8 cellular contexts compared by ENCODE assay signal in genomic region chr2:238060542-238061309, GRCh38. TPM values are rescaled to one million over a fixed set of nuclear protein-coding genes. Genes with fewer than 3 reads are reported as not detected.
DNase-seq lines count a peak whose midpoint lies in the region; ATAC-seq and TF ChIP-seq lines count a peak whose summit lies in the region.

Gene SCLY, plus strand, starts transcription at chr2:238061001. Its CDS starts 54 bp downstream, at chr2:238061055.

- H3K9ac ChIP-seq in HUES64 (ENCODE audit: low read depth, low read length): peak within 1 kb of the TSS; percentile 88
- peak within 1 kb of the TSS; percentile 95 for H3K9ac ChIP-seq in OCI-LY1 (ENCODE audit: low read length)

- H3K36me3 ChIP-seq in HUES64 (ENCODE audit: insufficient read depth, low read length): peaks cover 20% of the 10 kb centered on the region
- H3K36me3 ChIP-seq in OCI-LY1 (ENCODE audit: insufficient read depth, low read length): peaks cover 13% of the 10 kb centered on the region

- peak; percentile 94 for ATAC-seq in GM21423 (IDR thresholded peaks at IDR 0.05; ENCODE audit: unreplicated experiment)

- in situ Hi-C loops in Caki2 (cut with HindIII; ENCODE audit: low pct_unique_long_range_greater_than_20kb, low sequenced_read_pairs): no loop called here

- peaks cover 9% of the 10 kb centered on the region for H3K36me3 Mint-ChIP-seq in endothelial cell (ENCODE audit: low read depth, unreplicated experiment)

- no peaks in the 10 kb centered on the region for H3K27me3 ChIP-seq in HUES64 (ENCODE audit: insufficient read depth, low read length)
- no peaks in the 10 kb centered on the region for H3K27me3 ChIP-seq in OCI-LY1 (ENCODE audit: insufficient read depth, low read length)

- H3K4me1 Mint-ChIP-seq in endothelial cell (ENCODE audit: unreplicated experiment): peaks cover 23% of the 10 kb centered on the region

- peak within 1 kb of the TSS; percentile 80 for H3K27ac Mint-ChIP-seq in endothelial cell (ENCODE audit: unreplicated experiment)

- H3K9me2 ChIP-seq in OCI-LY1 (ENCODE audit: low read depth, low read length): no peaks in the 10 kb centered on the region

- no peaks in the 10 kb centered on the region for H3K9me3 Mint-ChIP-seq in endothelial cell (ENCODE audit: unreplicated experiment)

- peaks cover 5% of the 10 kb centered on the region for H3K27me3 Mint-ChIP-seq in endothelial cell (ENCODE audit: unreplicated experiment)

- peaks cover 17% of the 10 kb centered on the region for H3K4me1 ChIP-seq in HUES64 (ENCODE audit: insufficient read depth, low read length)
- H3K4me1 ChIP-seq in OCI-LY1 (ENCODE audit: insufficient read depth, low read length, severe bottlenecking): peaks cover 16% of the 10 kb centered on the region

- peak within 1 kb of the TSS; percentile 95 for H3K4me3 Mint-ChIP-seq in endothelial cell (ENCODE audit: unreplicated experiment)

- peak within 1 kb of the TSS; percentile 78 for H3K27ac ChIP-seq in HUES64 (ENCODE audit: low read depth, low read length)
- H3K27ac ChIP-seq in OCI-LY1 (ENCODE audit: low read depth, low read length, poor library complexity, severe bottlenecking): no peak within 1 kb of the TSS

- peak within 1 kb of the TSS; percentile 93 for H3K4me2 ChIP-seq in OCI-LY1 (ENCODE audit: low read length)

- TF ChIP-seq CTCF in OCI-LY1 (IDR thresholded peaks at IDR 0.05; ENCODE audit: low read length): no peak
- TF ChIP-seq CTCF in endothelial cell (IDR thresholded peaks at IDR 0.05; ENCODE audit: unreplicated experiment): no peak

- H3K4me3 ChIP-seq in HUES64 (ENCODE audit: low read length) (peak within 1 kb of the TSS; percentile 78), OCI-LY1 (ENCODE audit: low read depth, low read length, poor library complexity, severe bottlenecking) (peak within 1 kb of the TSS; percentile 92)

- H3K9me3 ChIP-seq in HUES64 (ENCODE audit: insufficient read depth, low read depth, low read length) (no peaks in the 10 kb centered on the region), OCI-LY1 (ENCODE audit: low read length) (no peaks in the 10 kb centered on the region)

- DNase-seq in Caki2 (ENCODE audit: low read depth): peak; percentile 95
- peak; percentile 96 for DNase-seq in activated CD8-positive, alpha-beta memory T cell treated with anti-CD3 and anti-CD28 coated beads, Interleukin-2, amount 50 U/mL, for 4 hours
- peak; percentile 95 for DNase-seq in endothelial cell (ENCODE audit: low spot score)
- DNase-seq in midbrain (lab: John Stamatoyannopoulos, UW): peak; percentile 99
- DNase-seq in stimulated activated CD8-positive, alpha-beta memory T cell treated with anti-CD3 and anti-CD28 coated beads, Interleukin-2, amount 100 ng/mL, for 1 hour (ENCODE audit: low read depth in 2 of 2): peak; percentile 91 to 95

- peak within 1 kb of the TSS; percentile 23; the same call in 1 of the 2 replicates for H2AFZ ChIP-seq in OCI-LY1 (ENCODE audit: low read length)

- no peaks in the 10 kb centered on the region for H3K79me2 ChIP-seq in OCI-LY1 (ENCODE audit: insufficient read depth, low read length)

- no peaks in the 10 kb centered on the region for H3F3A ChIP-seq in OCI-LY1 (ENCODE audit: insufficient read depth, low read length)

- no peaks in the 10 kb centered on the region for H4K20me1 ChIP-seq in OCI-LY1 (ENCODE audit: insufficient read depth, low read length)

- WGBS in HUES64: under 1% methylated on average over 97 of the region's 97 CpGs

RNA-seq across cellular contexts. Expression of gene SCLY, which starts in this region (rescaled TPM):
- total RNA-seq in Caki2 (2014; rRNA removed; shearing (Covaris generic); ENCODE audit: low replicate concordance): 16.7 and 33.8 TPM in 2 replicates
- 40.6 TPM for polyA plus RNA-seq in HUES64 (2013, experiment 1 of 2)
- 42.4 TPM for polyA plus RNA-seq in HUES64 (2013, experiment 2 of 2)
- total RNA-seq in endothelial cell (ENCODE audit: unreplicated experiment): 17.7 TPM
